1 cellular context compared by ENCODE assay signal in the genomic region with DNA sequence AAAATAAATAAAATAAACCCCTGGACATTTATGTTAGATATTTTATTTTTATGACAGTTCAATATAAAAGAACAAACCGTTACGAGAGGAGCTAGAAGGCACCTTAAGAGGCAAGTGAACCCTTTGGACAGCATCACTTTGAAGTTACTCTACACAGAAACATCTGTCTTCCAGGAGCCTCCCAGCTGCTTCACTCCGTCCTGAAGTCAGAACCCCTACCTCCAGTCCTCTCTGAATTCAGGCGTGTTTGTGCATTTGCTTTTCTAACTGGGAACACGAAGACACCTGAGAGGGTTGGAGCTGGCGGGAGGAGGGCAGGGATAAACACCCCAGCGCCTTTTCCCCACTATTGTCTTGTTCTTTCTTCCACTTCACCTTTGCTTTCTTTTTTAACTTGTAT.
TF ChIP-seq lines count a peak whose summit lies in the region.

No MANE protein-coding gene starts in this region.

TF ChIP-seq in GM23338, 12 proteins besides CTCF, POLR2A, EP300 and RAD21:
- TF ChIP-seq POLR2AphosphoS5 (IDR thresholded peaks at IDR 0.05; ENCODE audit: low read depth) (no peak), NANOG (IDR thresholded peaks at IDR 0.05; ENCODE audit: borderline replicate concordance) (no peak), ZNF114 (CRISPR knock-in tag; IDR thresholded peaks at IDR 0.05) (no peak), EZH2 (IDR thresholded peaks at IDR 0.05; ENCODE audit: low read depth, unreplicated experiment) (no peak), EZH2phosphoT487 (IDR thresholded peaks at IDR 0.05; ENCODE audit: unreplicated experiment) (no peak), JUNB (IDR thresholded peaks at IDR 0.05; ENCODE audit: unreplicated experiment) (no peak)
- TF ChIP-seq, protein P1, sequence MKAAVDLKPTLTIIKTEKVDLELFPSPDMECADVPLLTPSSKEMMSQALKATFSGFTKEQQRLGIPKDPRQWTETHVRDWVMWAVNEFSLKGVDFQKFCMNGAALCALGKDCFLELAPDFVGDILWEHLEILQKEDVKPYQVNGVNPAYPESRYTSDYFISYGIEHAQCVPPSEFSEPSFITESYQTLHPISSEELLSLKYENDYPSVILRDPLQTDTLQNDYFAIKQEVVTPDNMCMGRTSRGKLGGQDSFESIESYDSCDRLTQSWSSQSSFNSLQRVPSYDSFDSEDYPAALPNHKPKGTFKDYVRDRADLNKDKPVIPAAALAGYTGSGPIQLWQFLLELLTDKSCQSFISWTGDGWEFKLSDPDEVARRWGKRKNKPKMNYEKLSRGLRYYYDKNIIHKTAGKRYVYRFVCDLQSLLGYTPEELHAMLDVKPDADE (IDR thresholded peaks at IDR 0.05) = no peak
- TF ChIP-seq, protein P2, sequence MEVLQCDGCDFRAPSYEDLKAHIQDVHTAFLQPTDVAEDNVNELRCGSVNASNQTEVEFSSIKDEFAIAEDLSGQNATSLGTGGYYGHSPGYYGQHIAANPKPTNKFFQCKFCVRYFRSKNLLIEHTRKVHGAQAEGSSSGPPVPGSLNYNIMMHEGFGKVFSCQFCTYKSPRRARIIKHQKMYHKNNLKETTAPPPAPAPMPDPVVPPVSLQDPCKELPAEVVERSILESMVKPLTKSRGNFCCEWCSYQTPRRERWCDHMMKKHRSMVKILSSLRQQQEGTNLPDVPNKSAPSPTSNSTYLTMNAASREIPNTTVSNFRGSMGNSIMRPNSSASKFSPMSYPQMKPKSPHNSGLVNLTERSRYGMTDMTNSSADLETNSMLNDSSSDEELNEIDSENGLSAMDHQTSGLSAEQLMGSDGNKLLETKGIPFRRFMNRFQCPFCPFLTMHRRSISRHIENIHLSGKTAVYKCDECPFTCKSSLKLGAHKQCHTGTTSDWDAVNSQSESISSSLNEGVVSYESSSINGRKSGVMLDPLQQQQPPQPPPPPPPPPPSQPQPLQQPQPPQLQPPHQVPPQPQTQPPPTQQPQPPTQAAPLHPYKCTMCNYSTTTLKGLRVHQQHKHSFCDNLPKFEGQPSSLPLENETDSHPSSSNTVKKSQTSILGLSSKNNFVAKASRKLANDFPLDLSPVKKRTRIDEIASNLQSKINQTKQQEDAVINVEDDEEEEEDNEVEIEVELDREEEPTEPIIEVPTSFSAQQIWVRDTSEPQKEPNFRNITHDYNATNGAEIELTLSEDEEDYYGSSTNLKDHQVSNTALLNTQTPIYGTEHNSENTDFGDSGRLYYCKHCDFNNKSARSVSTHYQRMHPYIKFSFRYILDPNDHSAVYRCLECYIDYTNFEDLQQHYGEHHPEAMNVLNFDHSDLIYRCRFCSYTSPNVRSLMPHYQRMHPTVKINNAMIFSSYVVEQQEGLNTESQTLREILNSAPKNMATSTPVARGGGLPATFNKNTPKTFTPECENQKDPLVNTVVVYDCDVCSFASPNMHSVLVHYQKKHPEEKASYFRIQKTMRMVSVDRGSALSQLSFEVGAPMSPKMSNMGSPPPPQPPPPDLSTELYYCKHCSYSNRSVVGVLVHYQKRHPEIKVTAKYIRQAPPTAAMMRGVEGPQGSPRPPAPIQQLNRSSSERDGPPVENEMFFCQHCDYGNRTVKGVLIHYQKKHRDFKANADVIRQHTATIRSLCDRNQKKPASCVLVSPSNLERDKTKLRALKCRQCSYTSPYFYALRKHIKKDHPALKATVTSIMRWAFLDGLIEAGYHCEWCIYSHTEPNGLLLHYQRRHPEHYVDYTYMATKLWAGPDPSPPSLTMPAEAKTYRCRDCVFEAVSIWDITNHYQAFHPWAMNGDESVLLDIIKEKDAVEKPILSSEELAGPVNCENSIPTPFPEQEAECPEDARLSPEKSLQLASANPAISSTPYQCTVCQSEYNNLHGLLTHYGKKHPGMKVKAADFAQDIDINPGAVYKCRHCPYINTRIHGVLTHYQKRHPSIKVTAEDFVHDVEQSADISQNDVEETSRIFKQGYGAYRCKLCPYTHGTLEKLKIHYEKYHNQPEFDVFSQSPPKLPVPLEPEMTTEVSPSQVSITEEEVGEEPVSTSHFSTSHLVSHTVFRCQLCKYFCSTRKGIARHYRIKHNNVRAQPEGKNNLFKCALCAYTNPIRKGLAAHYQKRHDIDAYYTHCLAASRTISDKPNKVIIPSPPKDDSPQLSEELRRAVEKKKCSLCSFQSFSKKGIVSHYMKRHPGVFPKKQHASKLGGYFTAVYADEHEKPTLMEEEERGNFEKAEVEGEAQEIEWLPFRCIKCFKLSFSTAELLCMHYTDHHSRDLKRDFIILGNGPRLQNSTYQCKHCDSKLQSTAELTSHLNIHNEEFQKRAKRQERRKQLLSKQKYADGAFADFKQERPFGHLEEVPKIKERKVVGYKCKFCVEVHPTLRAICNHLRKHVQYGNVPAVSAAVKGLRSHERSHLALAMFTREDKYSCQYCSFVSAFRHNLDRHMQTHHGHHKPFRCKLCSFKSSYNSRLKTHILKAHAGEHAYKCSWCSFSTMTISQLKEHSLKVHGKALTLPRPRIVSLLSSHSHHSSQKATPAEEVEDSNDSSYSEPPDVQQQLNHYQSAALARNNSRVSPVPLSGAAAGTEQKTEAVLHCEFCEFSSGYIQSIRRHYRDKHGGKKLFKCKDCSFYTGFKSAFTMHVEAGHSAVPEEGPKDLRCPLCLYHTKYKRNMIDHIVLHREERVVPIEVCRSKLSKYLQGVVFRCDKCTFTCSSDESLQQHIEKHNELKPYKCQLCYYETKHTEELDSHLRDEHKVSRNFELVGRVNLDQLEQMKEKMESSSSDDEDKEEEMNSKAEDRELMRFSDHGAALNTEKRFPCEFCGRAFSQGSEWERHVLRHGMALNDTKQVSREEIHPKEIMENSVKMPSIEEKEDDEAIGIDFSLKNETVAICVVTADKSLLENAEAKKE (CRISPR knock-in tag; IDR thresholded peaks at IDR 0.05) = no peak
